Comparison of ENCODE assay signal across 1 cellular context in the genomic region with DNA sequence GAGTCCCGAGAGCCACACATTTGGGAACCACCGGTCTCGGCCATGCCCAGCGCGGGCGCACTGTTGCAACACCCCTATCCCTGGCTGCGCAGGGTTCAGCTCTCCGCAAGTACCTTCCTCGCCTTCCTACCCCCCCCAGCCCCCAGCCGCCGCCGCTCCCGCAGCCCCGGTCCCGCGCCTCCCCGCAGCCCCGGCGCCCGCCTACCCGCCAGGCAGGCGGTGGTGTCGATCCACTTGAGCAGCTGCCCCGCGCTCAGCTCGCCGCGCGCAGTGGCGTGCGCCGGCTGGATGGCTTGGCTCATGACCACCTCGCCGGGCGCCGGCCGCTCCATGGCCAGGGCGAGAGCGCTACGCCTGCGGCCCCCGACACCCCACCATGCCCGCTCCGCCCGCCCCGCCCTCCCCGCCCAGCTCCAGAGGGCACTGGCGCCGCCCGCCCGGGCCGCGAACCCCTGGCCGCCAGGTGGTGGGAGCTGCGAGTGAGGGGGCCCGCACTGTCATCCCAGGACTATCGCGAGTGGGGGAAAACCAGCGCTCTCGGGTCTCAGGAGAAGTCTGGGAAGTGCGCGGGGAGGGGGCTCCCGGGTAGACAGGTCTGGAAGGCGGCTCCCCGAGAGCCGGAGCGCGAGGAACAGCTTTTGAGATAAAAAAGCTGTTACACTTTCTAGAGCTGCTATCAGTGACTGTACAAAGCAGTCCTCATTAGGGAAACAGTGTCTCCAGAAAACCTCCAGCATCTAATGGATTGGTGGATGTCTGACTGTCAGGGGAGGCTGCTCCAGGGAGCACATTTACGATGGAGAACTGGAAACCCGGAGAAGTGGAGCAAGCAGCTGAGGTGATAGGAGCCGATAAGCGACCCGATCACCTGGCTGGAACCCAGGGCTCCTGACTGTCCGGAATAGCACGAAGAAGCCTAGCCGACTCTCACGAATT.
TF ChIP-seq lines count a peak whose summit lies in the region.

A gene (minus strand): TSS at position 352 of the 936 bp plus-strand sequence. CDS start 20 bp downstream, at position 332.

TF ChIP-seq in SK-N-SH, 30 proteins besides CTCF, POLR2A, EP300 and RAD21 (continued from another document):
- TF ChIP-seq FOSL2 (IDR thresholded peaks at IDR 0.05; ENCODE audit: borderline replicate concordance, low read depth) (no peak), ELF1 (IDR thresholded peaks at IDR 0.05) (no peak), RCOR1 (IDR thresholded peaks at IDR 0.05; ENCODE audit: low read length) (no peak), GABPA (IDR thresholded peaks at IDR 0.05; ENCODE audit: low read depth) (no peak)
